In the genomic region with DNA sequence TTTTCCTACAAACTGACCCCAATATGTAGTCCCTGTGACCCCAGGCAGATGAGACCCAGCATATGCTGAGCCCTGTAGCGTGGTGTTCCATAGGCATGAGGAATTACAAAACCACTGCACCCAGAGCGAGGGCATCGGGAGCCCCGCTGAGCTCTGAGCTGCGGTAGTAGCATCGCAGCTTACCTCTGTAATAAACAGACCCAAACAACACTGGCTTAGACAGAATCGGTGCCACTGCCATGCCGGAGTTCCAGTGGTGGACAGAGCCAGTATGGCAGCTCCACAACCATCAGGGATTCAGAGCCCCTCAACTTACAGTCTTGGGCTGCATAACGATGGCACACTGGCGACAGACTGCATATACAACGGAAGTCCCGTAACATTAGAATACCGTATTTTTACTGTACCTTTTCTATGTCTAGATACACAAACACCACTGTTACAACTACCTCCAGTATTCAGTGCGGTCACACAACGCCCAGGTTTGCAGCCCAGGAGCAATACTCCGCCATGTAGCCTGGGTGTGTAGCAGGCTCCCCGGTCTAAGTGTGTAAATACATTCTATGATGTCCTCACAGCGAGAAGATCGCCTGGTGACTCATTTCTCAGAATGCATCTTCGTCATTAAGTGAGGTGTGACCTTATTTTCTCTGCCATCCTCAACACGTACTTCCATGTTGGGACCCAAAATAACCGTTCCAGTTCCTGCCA, we compare ENCODE assay signal across 18 cellular contexts.
A peak's percentile ranks its signal among the peaks of the same experiment; 100 is the strongest.
DNase-seq lines count a peak whose midpoint lies in the region; ATAC-seq, FAIRE-seq and TF ChIP-seq lines count a peak whose summit lies in the region.
"Had no signal": no experiment of that assay in that cellular context is flagged by ENCODE, and none has a peak within 500 bp of the region (broad histone marks: within the 10 kb centered on the region; RNA-seq: fewer than 3 reads in every experiment).

No MANE protein-coding gene starts in this region.

- no peak overlapping the region for H3K18ac ChIP-seq in mesenchymal stem cell (ENCODE audit: low read depth in 1 of 2, low read length in 2 of 2)
- no peak overlapping the region for H3K18ac ChIP-seq in trophoblast cell (ENCODE audit: low read length)

- POLR2A ChIA-PET in CD8-positive, alpha-beta memory T cell (lab: Charles Lee): no interaction called here

- H3K14ac ChIP-seq in mesenchymal stem cell (ENCODE audit: low read length in 2 of 2) (no peak overlapping the region), trophoblast cell (ENCODE audit: low read length) (no peak overlapping the region)

- H3K9ac ChIP-seq in mesenchymal stem cell (ENCODE audit: low read length): no peak overlapping the region
- H3K9ac ChIP-seq in trophoblast cell (ENCODE audit: low read length): no peak overlapping the region
- no peak overlapping the region for H3K9ac ChIP-seq in mammary epithelial cell (ENCODE audit: insufficient read depth, low read length)
- H3K9ac ChIP-seq: BLaER1 treated with 17β-estradiol and CSF1 and Interleukin-3, amounts not matched to agents 10 nM and 100 nM; GM23248 had no signal

- CTCF ChIA-PET in CD8-positive, alpha-beta memory T cell (lab: Charles Lee): no interaction called here
- CTCF ChIA-PET in mammary epithelial cell (lab: Charles Lee; ENCODE audit: low non-redundant PET): no interaction called here

- H2AK5ac ChIP-seq in mesenchymal stem cell (ENCODE audit: low read length, severe bottlenecking) (peak overlapping the region; percentile 23), trophoblast cell (ENCODE audit: low read length) (no peak overlapping the region)

- no peak overlapping the region for H4K12ac ChIP-seq in trophoblast cell (ENCODE audit: low read depth, low read length)

- H2AFZ ChIP-seq in mesenchymal stem cell (ENCODE audit: low read depth, low read length) (no peak overlapping the region), trophoblast cell (ENCODE audit: insufficient read depth, low read length, poor library complexity) (no peak overlapping the region), mammary epithelial cell (ENCODE audit: low read depth, low read length) (no peak overlapping the region)
- H2AFZ ChIP-seq: GM23248 had no signal

- WGBS in mesenchymal stem cell: 94% methylated on average over 22 of the region's 22 CpGs
- WGBS in trophoblast cell (ENCODE audit: extremely low coverage, insufficient coverage, insufficient read length): no CpG with 5 or more reads among the region's 22 CpGs
- 91 to 93% methylated on average over 22 of the region's 22 CpGs for WGBS in pancreas, 2 donors
- WGBS in mammary epithelial cell (ENCODE audit: low coverage, missing lambda C conversion rate): 97% methylated on average over 22 of the region's 22 CpGs

- no peak overlapping the region for H3K4me3 ChIP-seq in CD8-positive, alpha-beta memory T cell (ENCODE audit: low read length)
- H3K4me3 ChIP-seq in RWPE2 (ENCODE audit: severe bottlenecking): no peak overlapping the region
- H3K4me3 ChIP-seq in mesenchymal stem cell (ENCODE audit: insufficient read depth in 1 of 2, low read depth in 1 of 2, low read length in 2 of 2): no peak overlapping the region
- no peak overlapping the region for H3K4me3 ChIP-seq in trophoblast cell (ENCODE audit: low read depth, low read length)
- no peak overlapping the region for H3K4me3 ChIP-seq in pancreas
- no peak overlapping the region for H3K4me3 ChIP-seq in mammary epithelial cell (replicated peaks in 1 of 3; ENCODE audit: insufficient read depth in 1 of 3, low read depth in 2 of 3, low read length in 3 of 3)
- H3K4me3 ChIP-seq: BLaER1 treated with 17β-estradiol and CSF1 and Interleukin-3, amounts not matched to agents 10 nM and 100 nM; GM23248 had no signal

- H3K79me1 ChIP-seq in mesenchymal stem cell (replicated peaks; ENCODE audit: low read length, poor library complexity, severe bottlenecking) (no peaks in the 10 kb centered on the region), trophoblast cell (ENCODE audit: low read length) (peaks cover 6% of the 10 kb centered on the region)

- H3K9me3 ChIP-seq in CD8-positive, alpha-beta memory T cell (ENCODE audit: low read length): no peaks in the 10 kb centered on the region
- H3K9me3 ChIP-seq in RWPE2 (ENCODE audit: severe bottlenecking): no peaks in the 10 kb centered on the region
- no peaks in the 10 kb centered on the region for H3K9me3 ChIP-seq in mesenchymal stem cell (ENCODE audit: control insufficient read depth, low read length)
- H3K9me3 ChIP-seq in trophoblast cell (ENCODE audit: insufficient read depth, low read depth, low read length): no peaks in the 10 kb centered on the region
- H3K9me3 ChIP-seq in pancreas: no peaks in the 10 kb centered on the region
- H3K9me3 ChIP-seq in mammary epithelial cell (replicated peaks; ENCODE audit: insufficient read depth, low read length): no peaks in the 10 kb centered on the region
- H3K9me3 ChIP-seq: BLaER1 treated with 17β-estradiol and CSF1 and Interleukin-3, amounts not matched to agents 10 nM and 100 nM had no signal

- no peak overlapping the region for H2BK5ac ChIP-seq in mesenchymal stem cell (ENCODE audit: low read depth, low read length, poor library complexity, severe bottlenecking)
- no peak overlapping the region for H2BK5ac ChIP-seq in trophoblast cell (ENCODE audit: low read depth, low read length, poor library complexity)

- H3K23ac ChIP-seq in mesenchymal stem cell (ENCODE audit: low read length in 2 of 2) (no peak overlapping the region), trophoblast cell (ENCODE audit: low read length) (no peak overlapping the region)

- dilution Hi-C loops in mammary epithelial cell (cut with HindIII; ENCODE audit: low sequenced_read_pairs): no loop called here

- no peaks in the 10 kb centered on the region for H3K36me3 Mint-ChIP-seq in CD8-positive, alpha-beta memory T cell
- H3K36me3 Mint-ChIP-seq: CD4-positive, CD25-positive, alpha-beta regulatory T cell had no signal

- no peaks in the 10 kb centered on the region for H3K27me3 ChIP-seq in CD8-positive, alpha-beta memory T cell (ENCODE audit: insufficient read depth, low read length, poor library complexity, severe bottlenecking)
- H3K27me3 ChIP-seq in RWPE2 (ENCODE audit: insufficient read depth, poor library complexity, severe bottlenecking): no peaks in the 10 kb centered on the region
- no peaks in the 10 kb centered on the region for H3K27me3 ChIP-seq in mesenchymal stem cell (ENCODE audit: control insufficient read depth in 1 of 2, insufficient read depth in 1 of 2, low read length in 2 of 2)
- H3K27me3 ChIP-seq in trophoblast cell (ENCODE audit: insufficient read depth, low read length): no peaks in the 10 kb centered on the region
- H3K27me3 ChIP-seq in pancreas: no peaks in the 10 kb centered on the region
- no peaks in the 10 kb centered on the region for H3K27me3 ChIP-seq in mammary epithelial cell (ENCODE audit: insufficient read depth, low read length)
- H3K27me3 ChIP-seq: BLaER1 treated with 17β-estradiol and CSF1 and Interleukin-3, amounts not matched to agents 10 nM and 100 nM had no signal

- no peak for TF ChIP-seq CTCF in RWPE2 (IDR thresholded peaks at IDR 0.05; ENCODE audit: poor library complexity, severe bottlenecking)
- TF ChIP-seq CTCF in pancreas (IDR thresholded peaks at IDR 0.05): no peak
- TF ChIP-seq CTCF in mammary epithelial cell (conservative IDR thresholded peaks at IDR 0.05 in 1 of 2, IDR thresholded peaks at IDR 0.05 in 1 of 2; ENCODE audit: extremely low read depth in 1 of 2, insufficient read depth in 1 of 2, low read depth in 1 of 2, low read length in 2 of 2): no peak

- peaks cover 0 to 6% (median 0%) of the 10 kb centered on the region in 3 donors for H3K4me1 Mint-ChIP-seq in CD8-positive, alpha-beta memory T cell
- H3K4me1 Mint-ChIP-seq: H9 had no signal

- H2BK120ac ChIP-seq in mesenchymal stem cell (ENCODE audit: low read depth, low read length): no peak overlapping the region
- H2BK120ac ChIP-seq in trophoblast cell (ENCODE audit: insufficient read depth, low read length, poor library complexity): no peak overlapping the region

- H3K79me2 ChIP-seq in trophoblast cell (ENCODE audit: control insufficient read depth, insufficient read depth, low read length, poor library complexity) (no peaks in the 10 kb centered on the region), mammary epithelial cell (ENCODE audit: insufficient read depth, low read length) (no peaks in the 10 kb centered on the region)

- no peaks in the 10 kb centered on the region for H3K9me3 Mint-ChIP-seq in CD8-positive, alpha-beta memory T cell
- H3K9me3 Mint-ChIP-seq: H9 had no signal

- no peaks in the 10 kb centered on the region for H3K36me3 ChIP-seq in CD8-positive, alpha-beta memory T cell (ENCODE audit: insufficient read depth, low read length)
- H3K36me3 ChIP-seq in RWPE2 (ENCODE audit: low read depth) (no peaks in the 10 kb centered on the region), mesenchymal stem cell (ENCODE audit: control insufficient read depth in 1 of 2, insufficient read depth in 2 of 2, low read depth in 1 of 2, low read length in 2 of 2) (no peaks in the 10 kb centered on the region), trophoblast cell (ENCODE audit: control insufficient read depth in 1 of 2, insufficient read depth in 2 of 2, low read length in 2 of 2) (no peaks in the 10 kb centered on the region), pancreas (no peaks in the 10 kb centered on the region), mammary epithelial cell (ENCODE audit: insufficient read depth, low read length) (no peaks in the 10 kb centered on the region)
- H3K36me3 ChIP-seq: BLaER1 treated with 17β-estradiol and CSF1 and Interleukin-3, amounts not matched to agents 10 nM and 100 nM had no signal

- peak overlapping the region in 1 of 8 donors; percentile 44 for H3K27ac Mint-ChIP-seq in CD8-positive, alpha-beta memory T cell
- H3K27ac Mint-ChIP-seq: CD4-positive, CD25-positive, alpha-beta regulatory T cell; H9 had no signal

- no peaks in the 10 kb centered on the region for H3K4me1 ChIP-seq in CD8-positive, alpha-beta memory T cell (ENCODE audit: insufficient read depth, low read length)
- peaks cover 5% of the 10 kb centered on the region for H3K4me1 ChIP-seq in RWPE2 (ENCODE audit: insufficient read depth, poor library complexity, severe bottlenecking)
- H3K4me1 ChIP-seq in mesenchymal stem cell (ENCODE audit: control insufficient read depth, insufficient read depth, low read depth, low read length): peaks cover 7% of the 10 kb centered on the region
- H3K4me1 ChIP-seq in trophoblast cell (ENCODE audit: control insufficient read depth in 1 of 2, insufficient read depth in 2 of 2, low read length in 2 of 2): peaks cover 2% of the 10 kb centered on the region in 2 experiments
- H3K4me1 ChIP-seq in pancreas: no peaks in the 10 kb centered on the region
- H3K4me1 ChIP-seq in mammary epithelial cell (ENCODE audit: insufficient read depth, low read length): peaks cover 8% of the 10 kb centered on the region

- H4K91ac ChIP-seq in mesenchymal stem cell (ENCODE audit: low read length) (no peak overlapping the region), trophoblast cell (ENCODE audit: low read depth, low read length) (no peak overlapping the region)

- no peaks in the 10 kb centered on the region for H3K27me3 Mint-ChIP-seq in CD8-positive, alpha-beta memory T cell
- H3K27me3 Mint-ChIP-seq: CD4-positive, CD25-positive, alpha-beta regulatory T cell had no signal

- no TSS peak for BruUV-seq in mammary epithelial cell (replicated peaks; lab: Mats Ljungman, UMichigan)

- FAIRE-seq in pancreas (lab: Jason Lieb, UNC): no peak
- FAIRE-seq: HepG2, HTR-8/SVneo had no signal

- intact Hi-C loops in pancreas (cut with DNase I): no loop called here
- intact Hi-C loops in mammary epithelial cell (cut with micrococcal nuclease): no loop called here

- no peak overlapping the region for H3K4ac ChIP-seq in mesenchymal stem cell (ENCODE audit: low read depth in 1 of 2, low read length in 2 of 2)
- H3K4ac ChIP-seq in trophoblast cell (ENCODE audit: low read depth, low read length): no peak overlapping the region

- no peaks in the 10 kb centered on the region for H4K20me1 ChIP-seq in mammary epithelial cell (ENCODE audit: insufficient read depth, low read length)
- H4K20me1 ChIP-seq: BLaER1 treated with 17β-estradiol and CSF1 and Interleukin-3, amounts not matched to agents 10 nM and 100 nM had no signal

- no peak overlapping the region for H3K4me3 Mint-ChIP-seq in CD8-positive, alpha-beta memory T cell
- H3K4me3 Mint-ChIP-seq: CD4-positive, CD25-positive, alpha-beta regulatory T cell; H9 had no signal

- no peak for ATAC-seq in RWPE2 (ENCODE audit: low read depth)
- ATAC-seq in pancreas: no peak
- no peak for ATAC-seq in GM19328 (IDR thresholded peaks at IDR 0.05; ENCODE audit: unreplicated experiment)
- ATAC-seq: HepG2 had no signal

- H2BK12ac ChIP-seq in mesenchymal stem cell (ENCODE audit: low read length in 2 of 2): no peak overlapping the region
- peak overlapping the region; percentile 17 for H2BK12ac ChIP-seq in trophoblast cell (ENCODE audit: low read length)

- H3K4me2 ChIP-seq in mesenchymal stem cell (ENCODE audit: low read length, poor library complexity, severe bottlenecking) (no peak overlapping the region), trophoblast cell (ENCODE audit: low read length) (no peak overlapping the region), mammary epithelial cell (ENCODE audit: insufficient read depth, low read depth, low read length) (no peak overlapping the region)

- H2BK15ac ChIP-seq in mesenchymal stem cell (ENCODE audit: low read depth, poor library complexity, severe bottlenecking): no peak overlapping the region

- in situ Hi-C loops in mammary epithelial cell (cut with MboI; ENCODE audit: low sequenced_read_pairs in 2 of 2): no loop called here

- H3K27ac ChIP-seq in CD8-positive, alpha-beta memory T cell (ENCODE audit: low read depth, low read length): peak overlapping the region; percentile 1
- H3K27ac ChIP-seq in RWPE2 (ENCODE audit: poor library complexity, severe bottlenecking) (peak overlapping the region; percentile 100), mesenchymal stem cell (ENCODE audit: low read length, poor library complexity, severe bottlenecking) (no peak overlapping the region), trophoblast cell (ENCODE audit: low read depth, low read length) (no peak overlapping the region), pancreas (no peak overlapping the region), mammary epithelial cell (ENCODE audit: insufficient read depth, low read depth, low read length) (no peak overlapping the region)
- H3K27ac ChIP-seq: BLaER1 treated with 17β-estradiol and CSF1 and Interleukin-3, amounts not matched to agents 10 nM and 100 nM; GM23248 had no signal

- DNase-seq in CD8-positive, alpha-beta memory T cell: no peak
- DNase-seq in RWPE2 (ENCODE audit: low spot score): no peak
- DNase-seq in mesenchymal stem cell: no peak
- DNase-seq in trophoblast cell: peak in 1 of 2 donors; percentile 47
- no peak for DNase-seq in pancreas
- no peak for DNase-seq in mammary epithelial cell
- DNase-seq in cerebellar nuclear complex (lab: John Stamatoyannopoulos, UW): no peak
- DNase-seq: 8988T; ACHN; Calu3; CD4-positive, CD25-positive, alpha-beta regulatory T cell; DMS 273 treated with DMSO at 0.1 percent for 48 hours; GM23248; H9 had no signal

- no peak overlapping the region for H4K8ac ChIP-seq in mesenchymal stem cell (ENCODE audit: low read length)
- H4K8ac ChIP-seq in trophoblast cell (ENCODE audit: low read depth, low read length): no peak overlapping the region

Comparison
In these comparisons a context has a peak if more than half of its experiments do, and no peak if none do; other contexts are left out.
1. H3K27ac ChIP-seq: peak in CD8-positive, alpha-beta memory T cell (single experiment) and RWPE2 (single experiment); none in mesenchymal stem cell (single experiment), trophoblast cell (single experiment), pancreas (0 of 4) and mammary epithelial cell (single experiment).